In the genomic region with DNA sequence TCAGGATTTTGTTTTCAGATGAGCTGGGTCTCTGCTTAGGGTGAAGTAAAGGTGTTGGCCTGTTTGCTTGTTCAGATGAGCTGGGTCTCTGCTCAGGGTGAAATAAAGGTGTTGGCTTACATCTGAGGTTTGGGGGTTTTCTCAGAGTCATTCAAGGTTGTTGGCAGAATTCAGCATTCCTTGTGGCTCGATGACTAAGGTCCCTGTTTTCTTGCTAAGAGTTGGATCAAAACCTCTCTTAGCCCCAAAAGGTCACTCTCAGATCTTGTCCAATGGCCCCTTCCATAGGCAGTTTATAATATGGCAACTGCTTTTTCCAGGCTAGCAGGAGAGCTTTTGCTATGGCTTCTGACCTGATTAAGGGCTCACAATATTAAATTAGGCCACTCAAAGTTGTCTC, we compare ENCODE assay signal across 24 cellular contexts.
DNase-seq lines count a peak whose midpoint lies in the region; FAIRE-seq and TF ChIP-seq lines count a peak whose summit lies in the region.
"Had no signal": no experiment of that assay in that cellular context is flagged by ENCODE, and none has a peak within 500 bp of the region (broad histone marks: within the 10 kb centered on the region; RNA-seq: fewer than 3 reads in every experiment).

No MANE protein-coding gene starts in this region.

- H2AFZ ChIP-seq in SK-N-SH (ENCODE audit: low read depth), result 0 out of 2 replicates have a peak overlapping the region, but pooled peaks have one; percentile 45
- H2AFZ ChIP-seq: PC-9 had no signal

- no peak for FAIRE-seq in urothelium cell line (lab: Jason Lieb, UNC)
- FAIRE-seq: H1, K562 had no signal

- no peaks in the 10 kb centered on the region for H3K36me3 Mint-ChIP-seq in MCF 10A (ENCODE audit: insufficient read depth, unreplicated experiment)

- no peaks in the 10 kb centered on the region for H3K4me1 Mint-ChIP-seq in MCF 10A (ENCODE audit: insufficient read depth, unreplicated experiment)

- H3K27ac ChIP-seq in breast epithelium (no peak overlapping the region), SK-N-SH (ENCODE audit: low read depth in 2 of 2, low read length in 1 of 2) (peak overlapping the region in 1 of 2 experiments; percentile 61; a peak in 2 of 4 replicates)
- H3K27ac ChIP-seq: BLaER1 treated with 17β-estradiol and CSF1 and Interleukin-3, amounts not matched to agents 10 nM and 100 nM; PC-9; SK-N-MC had no signal

- no peaks in the 10 kb centered on the region for H3K9me3 Mint-ChIP-seq in MCF 10A (ENCODE audit: unreplicated experiment)
- H3K9me3 Mint-ChIP-seq: nephron had no signal

- TF ChIP-seq POLR2A in breast epithelium (IDR thresholded peaks at IDR 0.05), result no peak

- H3K27me3 ChIP-seq in breast epithelium (no peaks in the 10 kb centered on the region), SK-N-SH (ENCODE audit: insufficient read depth) (no peaks in the 10 kb centered on the region)
- H3K27me3 ChIP-seq: BLaER1 treated with 17β-estradiol and CSF1 and Interleukin-3, amounts not matched to agents 10 nM and 100 nM had no signal

- no peaks in the 10 kb centered on the region for H4K20me1 ChIP-seq in SK-N-SH (ENCODE audit: insufficient read depth)
- H4K20me1 ChIP-seq: BLaER1 treated with 17β-estradiol and CSF1 and Interleukin-3, amounts not matched to agents 10 nM and 100 nM had no signal

- no peak overlapping the region for H3K4me3 Mint-ChIP-seq in MCF 10A (ENCODE audit: unreplicated experiment)
- H3K4me3 Mint-ChIP-seq: nephron had no signal

- no peaks in the 10 kb centered on the region for H3K4me1 ChIP-seq in breast epithelium
- H3K4me1 ChIP-seq in SK-N-SH (ENCODE audit: control insufficient read depth in 1 of 2, insufficient read depth in 2 of 2, low read depth in 1 of 2, low read length in 1 of 2), result peaks cover 0 to 52% of the 10 kb centered on the region in 2 experiments; a peak in 2 of 4 replicates
- H3K4me1 ChIP-seq: BLaER1 treated with 17β-estradiol and CSF1 and Interleukin-3, amounts not matched to agents 10 nM and 100 nM had no signal

- CTCF ChIA-PET in MCF 10A (lab: Yijun Ruan, JAX), result interaction anchor here (0.6 to 0.7 kb wide), 2 partner anchors 11 to 263 kb away, joined by 3 to 4 read pairs; no protein-coding TSS in a partner anchor
- CTCF ChIA-PET in SK-N-SH (lab: Yijun Ruan, JAX), result interaction anchor here (0.6 to 2.1 kb wide), 4 partner anchors 17 to 103 kb away, joined by 3 to 7 read pairs (median 3); no protein-coding TSS in a partner anchor

- peak; percentile 43 for TF ChIP-seq RAD21 in SK-N-SH (IDR thresholded peaks at IDR 0.05; ENCODE audit: low read length)

- no peaks in the 10 kb centered on the region for H3K36me3 ChIP-seq in breast epithelium
- no peaks in the 10 kb centered on the region for H3K36me3 ChIP-seq in SK-N-SH (replicated peaks in 1 of 2; ENCODE audit: control insufficient read depth in 1 of 2, insufficient read depth in 2 of 2, low read length in 1 of 2)
- H3K36me3 ChIP-seq: BLaER1 treated with 17β-estradiol and CSF1 and Interleukin-3, amounts not matched to agents 10 nM and 100 nM had no signal

- no peaks in the 10 kb centered on the region for H3K9me2 ChIP-seq in SK-N-SH

- BruUV-seq in MCF 10A (replicated peaks; lab: Mats Ljungman, UMichigan), result no TSS peak

- DNase-seq in MCF 10A (ENCODE audit: unreplicated experiment) (peak; percentile 28), breast epithelium (ENCODE audit: low spot score in 2 of 2) (no peak), SK-N-SH (peak; percentile 10), fibroblast of the aortic adventitia (ENCODE audit: low read depth) (peak; percentile 7), urothelium cell line (ENCODE audit: low spot score) (peak; percentile 27), NCI-H128 (lab: John Stamatoyannopoulos, UW; ENCODE audit: unreplicated experiment) (no peak), NCI-H1930 (lab: John Stamatoyannopoulos, UW) (no peak)
- DNase-seq in activated naive CD4-positive, alpha-beta T cell (lab: John Stamatoyannopoulos, UW), result no peak
- DNase-seq: 8988T; activated CD4-positive, alpha-beta T cell treated with anti-CD3 and anti-CD28 coated beads for 4 hours; activated CD8-positive, alpha-beta memory T cell treated with anti-CD3 and anti-CD28 coated beads, Interleukin-2, amount 50 U/mL, for 48 hours; activated gamma-delta T cell; anterior cingulate cortex; hypothalamus; NCI-H1092; NCI-H2171 treated with DMSO at 0.1 percent for 48 hours; NCI-H774 had no signal

- 19% methylated on average over 1 of the region's 1 CpG for WGBS in SK-N-SH (ENCODE audit: low lambda C conversion rate)

- no peak overlapping the region for H3K27ac Mint-ChIP-seq in MCF 10A (ENCODE audit: low read depth, unreplicated experiment)
- H3K27ac Mint-ChIP-seq: nephron, progenitor cell of endocrine pancreas had no signal

- no peak overlapping the region for H3K4me2 ChIP-seq in SK-N-SH
- H3K4me2 ChIP-seq: BLaER1 treated with 17β-estradiol and CSF1 and Interleukin-3, amounts not matched to agents 10 nM and 100 nM; PC-9 had no signal

- intact Hi-C loops in MCF 10A (cut with micrococcal nuclease), result no loop called here
- intact Hi-C loops in breast epithelium (cut with DNase I; ENCODE audit: low total_unique reads), result no loop called here

- no peaks in the 10 kb centered on the region for H3F3A ChIP-seq in SK-N-SH (replicated peaks; ENCODE audit: insufficient read depth)

- no peaks in the 10 kb centered on the region for H3K79me2 ChIP-seq in SK-N-SH (ENCODE audit: insufficient read depth)

- no peak overlapping the region for H3K9ac ChIP-seq in SK-N-SH
- H3K9ac ChIP-seq: BLaER1 treated with 17β-estradiol and CSF1 and Interleukin-3, amounts not matched to agents 10 nM and 100 nM had no signal

- POLR2A ChIA-PET in MCF 10A (lab: Yijun Ruan, JAX) (interaction anchor here (0.5 kb wide), 1 partner anchor 417 kb away, joined by 4 read pairs; no protein-coding TSS in a partner anchor), SK-N-SH (lab: Yijun Ruan, JAX) (no interaction called here)

- H3K4me3 ChIP-seq in breast epithelium (no peak overlapping the region), SK-N-SH (ENCODE audit: low read depth in 2 of 2, low read length in 1 of 2) (no peak overlapping the region), fibroblast of the aortic adventitia (ENCODE audit: low read depth, low read length) (no peak overlapping the region)
- H3K4me3 ChIP-seq: BLaER1 treated with 17β-estradiol and CSF1 and Interleukin-3, amounts not matched to agents 10 nM and 100 nM; K562; PC-9; SK-N-MC had no signal

- no peak for TF ChIP-seq EP300 in SK-N-SH (IDR thresholded peaks at IDR 0.05; ENCODE audit: borderline replicate concordance in 1 of 2, low read depth in 1 of 2, low read length in 1 of 2)

- TF ChIP-seq CTCF in MCF 10A (IDR thresholded peaks at IDR 0.05; ENCODE audit: unreplicated experiment), result no peak
- TF ChIP-seq CTCF in breast epithelium (IDR thresholded peaks at IDR 0.05), result no peak
- peak; percentile 8; the same call in 1 of the 2 replicates for TF ChIP-seq CTCF in SK-N-SH (IDR thresholded peaks at IDR 0.05)
- TF ChIP-seq CTCF in fibroblast of the aortic adventitia (IDR thresholded peaks at IDR 0.05; ENCODE audit: insufficient read depth, low read length), result no peak

- H3K9me3 ChIP-seq in breast epithelium, result no peaks in the 10 kb centered on the region
- H3K9me3 ChIP-seq in SK-N-SH, result no peaks in the 10 kb centered on the region
- H3K9me3 ChIP-seq: BLaER1 treated with 17β-estradiol and CSF1 and Interleukin-3, amounts not matched to agents 10 nM and 100 nM had no signal

- peaks cover 7% of the 10 kb centered on the region for H3K27me3 Mint-ChIP-seq in MCF 10A (ENCODE audit: insufficient read depth, unreplicated experiment)
- H3K27me3 Mint-ChIP-seq: progenitor cell of endocrine pancreas had no signal

TF ChIP-seq in SK-N-SH, 30 proteins besides CTCF, POLR2A, EP300 and RAD21 (continues in another document):
- TF ChIP-seq MAX (IDR thresholded peaks at IDR 0.05; ENCODE audit: low read depth) (no peak), TCF12 (IDR thresholded peaks at IDR 0.05) (peak; percentile 50; the same call in 1 of the 2 replicates), POLR2AphosphoS5 (IDR thresholded peaks at IDR 0.05; ENCODE audit: low read depth, low read length) (peak; percentile 26; the same call in 1 of the 2 replicates), FOSL2 (IDR thresholded peaks at IDR 0.05; ENCODE audit: borderline replicate concordance, low read depth) (peak; percentile 28; the same call in 1 of the 2 replicates), USF2 (IDR thresholded peaks at IDR 0.05; ENCODE audit: borderline replicate concordance, low read depth, low read length) (no peak), SMC3 (IDR thresholded peaks at IDR 0.05; ENCODE audit: low read depth, low read length) (peak; percentile 13; the same call in 1 of the 2 replicates)
- TF ChIP-seq, protein P1, sequence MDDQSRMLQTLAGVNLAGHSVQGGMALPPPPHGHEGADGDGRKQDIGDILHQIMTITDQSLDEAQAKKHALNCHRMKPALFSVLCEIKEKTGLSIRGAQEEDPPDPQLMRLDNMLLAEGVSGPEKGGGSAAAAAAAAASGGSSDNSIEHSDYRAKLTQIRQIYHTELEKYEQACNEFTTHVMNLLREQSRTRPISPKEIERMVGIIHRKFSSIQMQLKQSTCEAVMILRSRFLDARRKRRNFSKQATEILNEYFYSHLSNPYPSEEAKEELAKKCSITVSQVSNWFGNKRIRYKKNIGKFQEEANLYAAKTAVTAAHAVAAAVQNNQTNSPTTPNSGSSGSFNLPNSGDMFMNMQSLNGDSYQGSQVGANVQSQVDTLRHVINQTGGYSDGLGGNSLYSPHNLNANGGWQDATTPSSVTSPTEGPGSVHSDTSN (IDR thresholded peaks at IDR 0.05), result no peak

Comparison
In these comparisons a context has a peak if more than half of its experiments do, and no peak if none do; other contexts are left out.
1. DNase-seq: peak in MCF 10A (single experiment), SK-N-SH (single experiment), fibroblast of the aortic adventitia (single experiment) and urothelium cell line (single experiment); none in breast epithelium (0 of 2), NCI-H128 (single experiment), NCI-H1930 (0 of 2) and activated naive CD4-positive, alpha-beta T cell (0 of 4).